14 cellular contexts compared by ENCODE assay signal in the genomic region with DNA sequence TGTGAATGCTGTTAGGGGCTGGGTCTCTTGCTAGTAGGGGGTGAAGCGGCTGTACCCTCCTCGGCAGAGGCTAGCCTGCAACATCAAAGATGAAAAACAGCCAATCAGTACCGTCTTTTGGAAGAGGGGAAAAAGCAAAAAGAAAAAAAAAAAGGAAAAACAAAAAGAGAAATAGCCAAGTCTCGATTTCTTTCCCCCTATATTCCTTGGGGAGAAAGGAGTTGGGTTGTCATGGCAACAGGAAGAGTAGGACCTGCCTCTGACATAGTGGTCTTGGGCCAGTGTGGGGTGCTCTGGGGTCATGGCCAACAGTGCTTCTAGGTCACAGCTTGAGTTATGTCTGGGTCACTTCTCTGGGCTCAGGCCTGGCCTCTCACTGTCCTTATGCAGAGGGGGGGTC. TPM values are rescaled to one million over a fixed set of nuclear protein-coding genes. Genes with fewer than 3 reads are reported as not detected.
A peak's percentile ranks its signal among the peaks of the same experiment; 100 is the strongest.
DNase-seq lines count a peak whose midpoint lies in the region; ATAC-seq and TF ChIP-seq lines count a peak whose summit lies in the region.
"Had no signal": no experiment of that assay in that cellular context is flagged by ENCODE, and none has a peak within 500 bp of the region (broad histone marks: within the 10 kb centered on the region; RNA-seq: fewer than 3 reads in every experiment).

No MANE protein-coding gene starts in this region.

- no peaks in the 10 kb centered on the region for H3K79me1 ChIP-seq in neuronal stem cell (ENCODE audit: low read depth, low read length)

- peak overlapping the region in 9 of 11 experiments; percentile 26 to 74 (median 61); a peak in 17 of 22 replicates for H3K4me2 ChIP-seq in BLaER1 treated with 17β-estradiol and CSF1 and Interleukin-3, amounts not matched to agents 10 nM and 100 nM
- no peak overlapping the region for H3K4me2 ChIP-seq in neuronal stem cell (ENCODE audit: insufficient read depth, low read length, poor library complexity, severe bottlenecking)
- H3K4me2 ChIP-seq: A549 had no signal

- H3K27ac Mint-ChIP-seq in effector memory CD8-positive, alpha-beta T cell = peak overlapping the region; percentile 16 to 55

- H3K27me3 Mint-ChIP-seq in effector memory CD8-positive, alpha-beta T cell = peaks cover 2 to 63% of the 10 kb centered on the region in 2 donors

- peak overlapping the region; percentile 60 to 66 for H3K4me3 Mint-ChIP-seq in effector memory CD8-positive, alpha-beta T cell

- no CpG with 5 or more reads among the region's 4 CpGs for WGBS in neuronal stem cell (ENCODE audit: extremely low coverage in 2 of 2, insufficient read length in 2 of 2, insufficient replicate concordance in 1 of 2), 2 donors
- WGBS in suprapubic skin = 65% methylated on average over 4 of the region's 4 CpGs

- no peak overlapping the region for H3K18ac ChIP-seq in neuronal stem cell (ENCODE audit: low read length)

- no peak overlapping the region for H2BK120ac ChIP-seq in neuronal stem cell (ENCODE audit: low read depth, low read length)

- peak overlapping the region in 3 of 11 experiments; percentile 19 to 34 (median 31); a peak in 4 of 22 replicates for H3K9ac ChIP-seq in BLaER1 treated with 17β-estradiol and CSF1 and Interleukin-3, amounts not matched to agents 10 nM and 100 nM
- no peak overlapping the region for H3K9ac ChIP-seq in neuronal stem cell (ENCODE audit: low read depth, low read length, poor library complexity)

- H3K36me3 Mint-ChIP-seq in effector memory CD8-positive, alpha-beta T cell (ENCODE audit: insufficient read depth) = peaks cover 18% of the 10 kb centered on the region

- H3K14ac ChIP-seq in neuronal stem cell (ENCODE audit: low read length) = no peak overlapping the region

- H2BK15ac ChIP-seq in neuronal stem cell (ENCODE audit: low read length) = no peak overlapping the region

- ATAC-seq in effector memory CD8-positive, alpha-beta T cell (replicated peaks) = no peak
- ATAC-seq: A549 had no signal

- no peaks in the 10 kb centered on the region for H3K9me3 ChIP-seq in BLaER1 treated with 17β-estradiol and CSF1 and Interleukin-3, amounts not matched to agents 10 nM and 100 nM (replicated peaks in 1 of 11)
- no peaks in the 10 kb centered on the region for H3K9me3 ChIP-seq in HEK293 (ENCODE audit: control insufficient read depth, insufficient read depth, low read depth, low read length)
- no peaks in the 10 kb centered on the region for H3K9me3 ChIP-seq in neuronal stem cell (replicated peaks in 1 of 2; ENCODE audit: control insufficient read depth in 2 of 2, insufficient read depth in 1 of 2, low read depth in 1 of 2, low read length in 2 of 2)
- H3K9me3 ChIP-seq in suprapubic skin = no peaks in the 10 kb centered on the region
- H3K9me3 ChIP-seq: A549, BE2C, Caco-2 had no signal

- TF ChIP-seq EP300 in suprapubic skin (IDR thresholded peaks at IDR 0.05) = no peak

- H3K27ac ChIP-seq in BLaER1 treated with 17β-estradiol and CSF1 and Interleukin-3, amounts not matched to agents 10 nM and 100 nM = no peak overlapping the region
- H3K27ac ChIP-seq in HEK293 (ENCODE audit: extremely low read depth, low read depth, low read length) = no peak overlapping the region
- no peak overlapping the region for H3K27ac ChIP-seq in neuronal stem cell (replicated peaks; ENCODE audit: low read length)
- H3K27ac ChIP-seq in suprapubic skin = no peak overlapping the region
- H3K27ac ChIP-seq: A549, HL-60 had no signal

- no peak overlapping the region for H3K4ac ChIP-seq in neuronal stem cell (ENCODE audit: low read length)

- H3K27me3 ChIP-seq in BLaER1 treated with 17β-estradiol and CSF1 and Interleukin-3, amounts not matched to agents 10 nM and 100 nM = peaks cover 34 to 50% (median 47%) of the 10 kb centered on the region in 11 experiments
- peaks cover 0 to 12% (median 2%) of the 10 kb centered on the region in 3 experiments for H3K27me3 ChIP-seq in neuronal stem cell (ENCODE audit: control insufficient read depth in 3 of 3, insufficient read depth in 3 of 3, low read depth in 1 of 3, low read length in 3 of 3)
- peaks cover 68% of the 10 kb centered on the region for H3K27me3 ChIP-seq in suprapubic skin

- H2BK12ac ChIP-seq in neuronal stem cell (ENCODE audit: low read length) = no peak overlapping the region

- peaks cover 14 to 79% (median 41%) of the 10 kb centered on the region in 11 experiments; a peak in 20 of 22 replicates for H4K20me1 ChIP-seq in BLaER1 treated with 17β-estradiol and CSF1 and Interleukin-3, amounts not matched to agents 10 nM and 100 nM

- peaks cover 0 to 7% (median 0%) of the 10 kb centered on the region in 11 experiments; a peak in 4 of 22 replicates for H3K36me3 ChIP-seq in BLaER1 treated with 17β-estradiol and CSF1 and Interleukin-3, amounts not matched to agents 10 nM and 100 nM
- H3K36me3 ChIP-seq in HEK293 (ENCODE audit: control insufficient read depth in 2 of 2, insufficient read depth in 1 of 2, low read length in 2 of 2) (peaks cover 0 to 10% of the 10 kb centered on the region in 2 experiments; a peak in 1 of 3 replicates), neuronal stem cell (replicated peaks in 1 of 2; ENCODE audit: control insufficient read depth in 2 of 2, insufficient read depth in 2 of 2, low read length in 2 of 2) (peaks cover 2 to 3% of the 10 kb centered on the region in 2 donors), suprapubic skin (no peaks in the 10 kb centered on the region)
- H3K36me3 ChIP-seq: BE2C had no signal

- H2BK5ac ChIP-seq in neuronal stem cell (ENCODE audit: low read length) = no peak overlapping the region

- no peak overlapping the region for H4K8ac ChIP-seq in neuronal stem cell (ENCODE audit: low read depth, low read length)

- CTCF ChIA-PET in HEK293 (lab: Yijun Ruan, JAX) = interaction anchor here (0.6 to 15.1 kb wide), 3 partner anchors 11 to 1187 kb away, joined by 3 to 346 read pairs (median 5); no protein-coding TSS in a partner anchor

- TF ChIP-seq POLR2A in suprapubic skin (IDR thresholded peaks at IDR 0.05) = no peak

- no peak overlapping the region for H2AK5ac ChIP-seq in neuronal stem cell (ENCODE audit: low read depth, low read length)

- peak overlapping the region; percentile 26 for H3K23ac ChIP-seq in neuronal stem cell (ENCODE audit: low read depth, low read length, poor library complexity)

- no peaks in the 10 kb centered on the region for H3K9me3 Mint-ChIP-seq in effector memory CD8-positive, alpha-beta T cell
- H3K9me3 Mint-ChIP-seq: CD8-positive, alpha-beta memory T cell had no signal

- no peak overlapping the region for H2AFZ ChIP-seq in neuronal stem cell (ENCODE audit: low read length)

- peaks cover 0 to 60% (median 51%) of the 10 kb centered on the region in 10 experiments; a peak in 16 of 20 replicates for H3K4me1 ChIP-seq in BLaER1 treated with 17β-estradiol and CSF1 and Interleukin-3, amounts not matched to agents 10 nM and 100 nM
- no peaks in the 10 kb centered on the region for H3K4me1 ChIP-seq in HEK293 (ENCODE audit: control insufficient read depth, insufficient read depth, low read length)
- peaks cover 0 to 4% of the 10 kb centered on the region in 2 donors for H3K4me1 ChIP-seq in neuronal stem cell (ENCODE audit: control insufficient read depth in 2 of 2, insufficient read depth in 1 of 2, low read depth in 1 of 2, low read length in 2 of 2)
- H3K4me1 ChIP-seq in suprapubic skin = peaks cover 20% of the 10 kb centered on the region
- H3K4me1 ChIP-seq: BE2C, Caco-2 had no signal

- no peak for DNase-seq in effector memory CD8-positive, alpha-beta T cell
- DNase-seq in neuronal stem cell (ENCODE audit: low spot score) (no peak), glomerular visceral epithelial cell (ENCODE audit: extremely low spot score) (no peak), suprapubic skin (ENCODE audit: low spot score in 2 of 2) (no peak)
- DNase-seq in activated CD4-positive, alpha-beta T cell treated with anti-CD3 and anti-CD28 coated beads for 48 hours = no peak
- DNase-seq: BE2C; Caco-2; CD8-positive, alpha-beta memory T cell; DMS53; HCEC 1CT had no signal

- no peak overlapping the region for H4K91ac ChIP-seq in neuronal stem cell (ENCODE audit: low read depth, low read length, poor library complexity)

- POLR2A ChIA-PET in HEK293 (lab: Yijun Ruan, JAX) = no interaction called here

- peaks cover 21% of the 10 kb centered on the region in 2 donors for H3K4me1 Mint-ChIP-seq in effector memory CD8-positive, alpha-beta T cell (ENCODE audit: low read depth in 2 of 2)

- TF ChIP-seq CTCF in HEK293 (tag by site-specific recombination; IDR thresholded peaks at IDR 0.05) (no peak), suprapubic skin (IDR thresholded peaks at IDR 0.05) (no peak)

- H3K4me3 ChIP-seq in BLaER1 treated with 17β-estradiol and CSF1 and Interleukin-3, amounts not matched to agents 10 nM and 100 nM = no peak overlapping the region
- H3K4me3 ChIP-seq in HEK293 (ENCODE audit: low read depth, low read length) = no peak overlapping the region
- no peak overlapping the region for H3K4me3 ChIP-seq in neuronal stem cell (ENCODE audit: low read length in 2 of 2)
- no peak overlapping the region for H3K4me3 ChIP-seq in suprapubic skin
- H3K4me3 ChIP-seq: A549 had no signal

TF ChIP-seq in HEK293, 187 proteins besides CTCF, POLR2A, EP300 and RAD21:
- no peak for TF ChIP-seq ZNF529 (tag by site-specific recombination; IDR thresholded peaks at IDR 0.05; ENCODE audit: insufficient replicate concordance)
- peak; percentile 83 for TF ChIP-seq PRDM1 (tag by site-specific recombination; IDR thresholded peaks at IDR 0.05)

RNA-seq across cellular contexts. Expression of gene ENGASE, which starts 17.9 kb away (rescaled TPM):
- 17.4 TPM for polyA plus RNA-seq in neuronal stem cell (2013, experiment 1 of 2)
- polyA plus RNA-seq in neuronal stem cell (2013, experiment 2 of 2) = 18.1 TPM
- total RNA-seq in suprapubic skin = 10 to 100 TPM; 20.6 to 87.6 (median 38.4) TPM
